Comparison of ENCODE assay signal across 10 cellular contexts in genomic region chr20:56391037-56391436, GRCh38. TPM values are rescaled to one million over a fixed set of nuclear protein-coding genes. Genes with fewer than 3 reads are reported as not detected.
DNase-seq lines count a peak whose midpoint lies in the region; ATAC-seq, FAIRE-seq and TF ChIP-seq lines count a peak whose summit lies in the region.
"Had no signal": no experiment of that assay in that cellular context is flagged by ENCODE, and none has a peak within 500 bp of the region (broad histone marks: within the 10 kb centered on the region; RNA-seq: fewer than 3 reads in every experiment).

No MANE protein-coding gene starts in this region.

- no peaks in the 10 kb centered on the region for H3K27me3 ChIP-seq in H9 (ENCODE audit: insufficient read depth, low read length)
- H3K27me3 ChIP-seq in PC-3 (ENCODE audit: low read length): no peaks in the 10 kb centered on the region
- H3K27me3 ChIP-seq in small intestine (ENCODE audit: control insufficient read depth in 2 of 2, insufficient read depth in 2 of 2, low read length in 2 of 2): no peaks in the 10 kb centered on the region
- H3K27me3 ChIP-seq in adrenal gland: no peaks in the 10 kb centered on the region
- H3K27me3 ChIP-seq: gastroesophageal sphincter had no signal

- H3K23ac ChIP-seq in H9 (ENCODE audit: insufficient read length, low read depth, low read length): no peak overlapping the region

- H4K91ac ChIP-seq in H9 (ENCODE audit: insufficient read length, low read depth, low read length): no peak overlapping the region

- peaks cover 19% of the 10 kb centered on the region for H3K79me1 ChIP-seq in H9 (ENCODE audit: insufficient read depth, low read depth, low read length, poor library complexity, severe bottlenecking)

- H4K20me1 ChIP-seq in H9 (ENCODE audit: control insufficient read depth, insufficient read depth, insufficient read length): no peaks in the 10 kb centered on the region
- H4K20me1 ChIP-seq in PC-3 (ENCODE audit: low read length): no peaks in the 10 kb centered on the region

- BruUV-seq in PC-3 (replicated peaks; lab: Mats Ljungman, UMichigan): TSS peak; percentile 82

- no peak overlapping the region for H2BK20ac ChIP-seq in H9 (ENCODE audit: low read depth, low read length, poor library complexity, severe bottlenecking)

- H2AFZ ChIP-seq in H9 (ENCODE audit: low read length) (no peak overlapping the region), PC-3 (ENCODE audit: low read length) (peak overlapping the region; percentile 89)

- H2BK120ac ChIP-seq in H9 (ENCODE audit: low read depth, low read length, poor library complexity, severe bottlenecking): no peak overlapping the region

- H3K9me3 Mint-ChIP-seq in H9: no peaks in the 10 kb centered on the region

- no peak overlapping the region for H3T11ph ChIP-seq in H9 (ENCODE audit: low read length)

- no peak for FAIRE-seq in small intestine (lab: Jason Lieb, UNC)

- no peak overlapping the region for H2AK5ac ChIP-seq in H9 (ENCODE audit: insufficient read length, low read length)

- no peak overlapping the region for H4K5ac ChIP-seq in H9 (ENCODE audit: insufficient read length, low read depth, low read length)

- POLR2A ChIA-PET in PC-3 (lab: Charles Lee; ENCODE audit: unreplicated experiment): no interaction called here

- H3K4me3 ChIP-seq in PC-3 (ENCODE audit: low read length) (peak overlapping the region; percentile 87), fibroblast of pulmonary artery (replicated peaks; ENCODE audit: low read depth, low read length) (peak overlapping the region; percentile 90), small intestine (ENCODE audit: low read depth in 1 of 2, low read length in 2 of 2) (peak overlapping the region in 1 of 2 donors; percentile 90), adrenal gland (peak overlapping the region in 1 of 4 donors; percentile 65)

- H3K4me2 ChIP-seq in H9 (ENCODE audit: insufficient read depth, insufficient read length, low read length) (peak overlapping the region; percentile 96), PC-3 (ENCODE audit: low read length) (peak overlapping the region; percentile 90)

- H3K9ac ChIP-seq in H9 (ENCODE audit: extremely low read depth, insufficient read length, low read length): peak overlapping the region; percentile 88
- H3K9ac ChIP-seq in PC-3 (ENCODE audit: low read length): peak overlapping the region; percentile 96

- WGBS in H9 (ENCODE audit: extremely low coverage, insufficient read length, low lambda C conversion rate): no CpG with 5 or more reads among the region's 10 CpGs
- WGBS in small intestine, 3 donors: 9 to 17% (median 16%) methylated on average over 10 of the region's 10 CpGs
- 22 to 32% (median 28%) methylated on average over 10 of the region's 10 CpGs for WGBS in adrenal gland, 4 donors

- H3K27ac ChIP-seq in H9 (ENCODE audit: insufficient read length, low read depth, low read length): no peak overlapping the region
- H3K27ac ChIP-seq in PC-3 (ENCODE audit: low read length): no peak overlapping the region
- peak overlapping the region in 1 of 2 donors; percentile 94 for H3K27ac ChIP-seq in small intestine (ENCODE audit: low read depth in 1 of 2, low read length in 1 of 2)
- H3K27ac ChIP-seq in adrenal gland: no peak overlapping the region

- peaks cover 51% of the 10 kb centered on the region for H3K36me3 ChIP-seq in PC-3 (ENCODE audit: low read depth, low read length)
- peaks cover 3 to 8% of the 10 kb centered on the region in 2 donors for H3K36me3 ChIP-seq in small intestine (ENCODE audit: control insufficient read depth in 2 of 2, insufficient read depth in 2 of 2, low read length in 2 of 2)
- peaks cover 0 to 9% of the 10 kb centered on the region in 2 donors for H3K36me3 ChIP-seq in adrenal gland (replicated peaks in 1 of 2)

- H3K4me1 ChIP-seq in H9 (ENCODE audit: insufficient read depth, low read length) (no peaks in the 10 kb centered on the region), PC-3 (ENCODE audit: insufficient read depth, low read length) (peaks cover 24% of the 10 kb centered on the region), small intestine (ENCODE audit: control insufficient read depth in 2 of 2, insufficient read depth in 1 of 2, low read depth in 1 of 2, low read length in 1 of 2) (peaks cover 0 to 4% of the 10 kb centered on the region in 2 donors), adrenal gland (replicated peaks in 1 of 2) (peaks cover 11 to 29% of the 10 kb centered on the region in 2 donors)

- no peak overlapping the region for H4K8ac ChIP-seq in H9 (replicated peaks; ENCODE audit: insufficient read length, low read depth, low read length)

- H3F3A ChIP-seq in PC-3 (ENCODE audit: low read length, unreplicated experiment): no peaks in the 10 kb centered on the region

- intact Hi-C loops in PC-3 (cut with micrococcal nuclease) (no loop called here), adrenal gland (cut with DNase I) (loop anchor here (5.0 to 10.0 kb wide), 2 partner anchors 74 to 76 kb away; partner anchors contain the start of gene RTF2 (in 2 of the 2))

- no peak overlapping the region for H3K18ac ChIP-seq in H9 (ENCODE audit: insufficient read length, low read depth, low read length)

- H3K27me3 Mint-ChIP-seq in H9 (ENCODE audit: low read depth): no peaks in the 10 kb centered on the region

- H3K36me3 Mint-ChIP-seq in H9 (ENCODE audit: insufficient read depth in 1 of 3, low read depth in 3 of 3): peaks cover 37 to 62% (median 52%) of the 10 kb centered on the region in 3 experiments; a peak in 6 of 7 replicates

- no peak for ATAC-seq in PC-3
- ATAC-seq in HG02798 (IDR thresholded peaks at IDR 0.05; ENCODE audit: poor library complexity, unreplicated experiment): no peak
- ATAC-seq: gastroesophageal sphincter had no signal

- H3K4me3 Mint-ChIP-seq in H9: no peak overlapping the region

- no peak overlapping the region for H3K4ac ChIP-seq in H9 (ENCODE audit: low read depth, low read length)

- CTCF ChIA-PET in PC-3 (lab: Charles Lee): no interaction called here

- H2BK12ac ChIP-seq in H9 (ENCODE audit: insufficient read length, low read depth, low read length): no peak overlapping the region

- peaks cover 32% of the 10 kb centered on the region; the same call in 1 of the 2 replicates for H3K79me2 ChIP-seq in H9 (ENCODE audit: insufficient read depth, low read length)
- H3K79me2 ChIP-seq in PC-3 (ENCODE audit: low read length): peaks cover 96% of the 10 kb centered on the region

- DNase-seq in H9 (no peak), PC-3 (no peak), fibroblast of pulmonary artery (ENCODE audit: low read depth) (no peak), small intestine (peak; percentile 8), adrenal gland (no peak), mesenteric fat pad (ENCODE audit: low spot score) (no peak)
- no peak for DNase-seq in activated effector memory CD4-positive, alpha-beta T cell treated with anti-CD3 and anti-CD28 coated beads, Interleukin-2, amount 50 U/mL, for 16 hours
- DNase-seq: activated CD4-positive, alpha-beta T cell treated with anti-CD3 and anti-CD28 coated beads, Interleukin-2, amount 50 U/mL, for 48 hours had no signal

- peaks cover 6% of the 10 kb centered on the region for H3K23me2 ChIP-seq in H9 (ENCODE audit: insufficient read length, low read depth, low read length, poor library complexity, severe bottlenecking)

- TF ChIP-seq CTCF in H9 (conservative IDR thresholded peaks at IDR 0.05) (no peak), PC-3 (conservative IDR thresholded peaks at IDR 0.05; ENCODE audit: low read depth, low read length) (no peak), fibroblast of pulmonary artery (IDR thresholded peaks at IDR 0.05; ENCODE audit: low read length, missing control alignments) (no peak), adrenal gland (IDR thresholded peaks at IDR 0.05) (no peak)

- no peak for TF ChIP-seq POLR2A in adrenal gland (IDR thresholded peaks at IDR 0.05)

- H2BK15ac ChIP-seq in H9 (ENCODE audit: low read depth, low read length): no peak overlapping the region

- H3K9me3 ChIP-seq in H9 (ENCODE audit: control insufficient read depth, low read depth, low read length): no peaks in the 10 kb centered on the region
- H3K9me3 ChIP-seq in PC-3 (ENCODE audit: low read length): no peaks in the 10 kb centered on the region
- no peaks in the 10 kb centered on the region for H3K9me3 ChIP-seq in small intestine (ENCODE audit: control insufficient read depth, low read depth)
- H3K9me3 ChIP-seq in adrenal gland (replicated peaks in 1 of 3): no peaks in the 10 kb centered on the region
- H3K9me3 ChIP-seq: gastroesophageal sphincter had no signal

- H2BK5ac ChIP-seq in H9 (ENCODE audit: insufficient read length, low read length): no peak overlapping the region

- H3K9me2 ChIP-seq in PC-3 (replicated peaks; ENCODE audit: low read length): no peaks in the 10 kb centered on the region

- H3K56ac ChIP-seq in H9 (ENCODE audit: insufficient read length, low read depth, low read length): no peak overlapping the region

- no peak overlapping the region; the same call in 1 of the 2 replicates for H3K14ac ChIP-seq in H9 (ENCODE audit: insufficient read depth, low read length)

- H3K4me1 Mint-ChIP-seq in H9: peaks cover 23 to 28% of the 10 kb centered on the region in 2 experiments

- H3K27ac Mint-ChIP-seq in H9: peak overlapping the region; percentile 29 to 35 (median 34); a peak in 3 of 7 replicates

RNA-seq across cellular contexts. Expression of gene AURKA, which starts 1.0 kb away (rescaled TPM):
- total RNA-seq in H9 (2021) (81.9 and 86.8 TPM in 2 replicates), PC-3 (2014; rRNA removed) (137 and 139 TPM in 2 replicates), adrenal gland (1 to 10 TPM; 1.4 to 6.0 (median 3.1) TPM), mesenteric fat pad (1.4 TPM)
- polyA plus RNA-seq in small intestine (10 to 100 TPM in 2 of 3 donors, 1 to 10 TPM in 1; 4.3 to 26.6 (median 12.7) TPM), adrenal gland (1 to 10 TPM; 1.1 to 5.8 (median 1.3) TPM)

RNA-seq across cellular contexts. Expression of gene CSTF1, which starts 1.4 kb away (rescaled TPM):
- total RNA-seq in H9 (2021) (71.7 and 72.9 TPM in 2 replicates), PC-3 (2014; rRNA removed) (48.9 and 60.2 TPM in 2 replicates), adrenal gland (10 to 100 TPM; 28.7 to 36.2 (median 32.8) TPM), mesenteric fat pad (21.2 TPM)
- polyA plus RNA-seq in small intestine (10 to 100 TPM in 1 of 3 donors, 1 to 10 TPM in 2; 9.2 to 13.1 (median 9.5) TPM), adrenal gland (10 to 100 TPM in 1 of 3 donors, 1 to 10 TPM in 2; 5.1 to 48.3 (median 8.2) TPM)

RNA-seq across cellular contexts. Expression of gene CASS4, which starts 21.0 kb away (rescaled TPM):
- total RNA-seq in H9 (2021) (not detected in 2 replicates), PC-3 (2014; rRNA removed) (0.04 and 0.17 TPM in 2 replicates), adrenal gland (1 to 10 TPM in 7 of 8 donors, under 1 TPM in 1; 0.87 to 4.7 (median 1.6) TPM), mesenteric fat pad (3.1 TPM)
- polyA plus RNA-seq in small intestine (1 to 10 TPM in 1 of 3 donors, under 1 TPM in 1, not detected in 1; 0.70 to 1.1 TPM), adrenal gland (under 1 TPM; 0.37 to 0.97 (median 0.73) TPM)

RNA-seq across cellular contexts. Expression of gene FAM210B, which starts 32.3 kb away (rescaled TPM):
- total RNA-seq in H9 (2021): 24.2 and 25.4 TPM in 2 replicates
- 27.8 and 37.9 TPM in 2 replicates for total RNA-seq in PC-3 (2014; rRNA removed)
- polyA plus RNA-seq in small intestine: 10 to 100 TPM; 18.1 to 21.9 (median 21.4) TPM
- 100 to 1,000 TPM in 7 of 8 donors, 10 to 100 TPM in 1; 90.0 to 207 (median 128) TPM for total RNA-seq in adrenal gland
- 100 to 1,000 TPM in 1 of 3 donors, 10 to 100 TPM in 2; 74.9 to 207 (median 75.5) TPM for polyA plus RNA-seq in adrenal gland
- 48.3 TPM for total RNA-seq in mesenteric fat pad

Comparison
In these comparisons a context has a peak if more than half of its experiments do, and no peak if none do; other contexts are left out.
1. RNA of gene AURKA, which starts 1.0 kb away (total RNA-seq): 137 to 139 TPM in PC-3 and 81.9 to 86.8 TPM in H9; 1.4 to 6.0 TPM in adrenal gland and 1.4 TPM in mesenteric fat pad (single experiment); every median in the first group is over 10 times any median in the second.